In the genomic region with DNA sequence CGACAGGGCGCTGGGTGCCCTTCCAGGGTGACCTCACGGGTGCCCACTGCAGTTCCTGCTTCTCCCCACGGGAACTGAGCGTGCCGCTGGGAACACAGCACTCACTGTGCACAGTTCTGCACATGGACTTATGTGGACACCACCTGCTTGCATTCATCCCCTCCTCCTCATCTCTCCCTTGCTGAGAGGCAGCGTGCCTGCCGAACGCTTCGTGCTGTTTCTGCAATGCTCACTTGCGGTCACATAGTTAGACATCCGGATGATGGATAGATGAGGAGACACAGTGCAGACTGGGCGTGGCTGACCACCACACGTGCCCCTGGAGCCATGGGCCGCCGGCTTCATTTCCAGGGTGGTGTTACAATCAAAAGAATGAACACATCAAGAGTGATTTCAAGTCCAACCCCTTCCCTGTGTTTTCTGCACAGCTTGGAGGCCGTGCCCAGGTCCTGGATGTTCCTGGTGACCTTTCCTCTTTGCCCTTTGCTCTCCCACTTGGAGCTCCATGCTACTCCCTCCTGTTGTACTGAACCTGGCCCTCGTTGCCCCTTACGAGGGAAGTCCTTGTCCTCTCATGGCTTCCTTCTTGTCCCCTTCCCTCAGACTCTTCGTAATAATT, we compare ENCODE assay signal across 20 cellular contexts.
DNase-seq lines count a peak whose midpoint lies in the region; TF ChIP-seq lines count a peak whose summit lies in the region.
"Had no signal": no experiment of that assay in that cellular context is flagged by ENCODE, and none has a peak within 500 bp of the region (broad histone marks: within the 10 kb centered on the region; RNA-seq: fewer than 3 reads in every experiment).

No MANE protein-coding gene starts in this region.

- TF ChIP-seq CTCF in brain microvascular endothelial cell (IDR thresholded peaks at IDR 0.05; ENCODE audit: low read depth, low read length, missing control alignments) (no peak), suprapubic skin (IDR thresholded peaks at IDR 0.05) (no peak), tibial nerve (IDR thresholded peaks at IDR 0.05) (no peak), GM10248 (IDR thresholded peaks at IDR 0.05; ENCODE audit: control extremely low read depth, extremely low read depth, low read depth, missing control alignments) (no peak)

- TF ChIP-seq EP300 in suprapubic skin (IDR thresholded peaks at IDR 0.05) (no peak), tibial nerve (IDR thresholded peaks at IDR 0.05) (no peak)

- POLR2A ChIA-PET in GM10248 (lab: Yijun Ruan, JAX), result no interaction called here

- peak; percentile 57 for DNase-seq in activated effector memory CD4-positive, alpha-beta T cell treated with anti-CD3 and anti-CD28 coated beads, Interleukin-2, amount 50 U/mL, for 16 hours
- no peak for DNase-seq in activated effector memory CD4-positive, alpha-beta T cell treated with Interleukin-2 at 50 U/mL for 16 hours
- DNase-seq in brain microvascular endothelial cell (peak; percentile 46), suprapubic skin (ENCODE audit: low spot score in 2 of 2) (peak; percentile 39 to 67), tibial nerve (ENCODE audit: low spot score in 2 of 2) (no peak), GM10248 (ENCODE audit: extremely low spot score) (no peak)
- DNase-seq in activated CD4-positive, alpha-beta T cell treated with anti-CD3 and anti-CD28 coated beads for 1 hour, result no peak
- DNase-seq: activated CD8-positive, alpha-beta T cell treated with anti-CD3 and anti-CD28 coated beads, Interleukin-2, amount 10 ng/mL, durations not matched to agents 7 days and 5 days; DMS153; lower lobe of right lung; MM.1S; naive B cell; NCI-H1930; NCI-H446; SIG-M5; substantia nigra; WERI-Rb-1 had no signal

- 86% methylated on average over 20 of the region's 20 CpGs for WGBS in suprapubic skin
- WGBS in tibial nerve, 2 donors, result 85 to 86% methylated on average over 20 of the region's 20 CpGs

- H3K27me3 ChIP-seq in brain microvascular endothelial cell (replicated peaks), result no peaks in the 10 kb centered on the region
- H3K27me3 ChIP-seq in suprapubic skin, result peaks cover 11% of the 10 kb centered on the region
- H3K27me3 ChIP-seq in tibial nerve, result peaks cover 0 to 23% of the 10 kb centered on the region in 2 donors

- H3K36me3 ChIP-seq in KOPT-K1 (ENCODE audit: insufficient read depth, low read length) (peaks cover 22% of the 10 kb centered on the region), brain microvascular endothelial cell (replicated peaks) (no peaks in the 10 kb centered on the region), suprapubic skin (no peaks in the 10 kb centered on the region), tibial nerve (no peaks in the 10 kb centered on the region)
- H3K36me3 ChIP-seq: lower lobe of right lung, WERI-Rb-1 had no signal

- H3K4me3 ChIP-seq in brain microvascular endothelial cell (ENCODE audit: low read depth, low read length) (no peak overlapping the region), suprapubic skin (no peak overlapping the region), tibial nerve (no peak overlapping the region)
- H3K4me3 ChIP-seq: A549, lower lobe of right lung, smooth muscle cell had no signal

- in situ Hi-C loops in brain microvascular endothelial cell (cut with HindIII; ENCODE audit: low pct_ligation_motif_present, low sequenced_read_pairs), result no loop called here

- CTCF ChIA-PET in GM10248 (lab: Yijun Ruan, JAX), result no interaction called here

- H3K4me1 ChIP-seq in suprapubic skin, result peaks cover 12% of the 10 kb centered on the region
- peaks cover 0 to 8% (median 0%) of the 10 kb centered on the region in 4 donors for H3K4me1 ChIP-seq in tibial nerve
- H3K4me1 ChIP-seq: lower lobe of right lung had no signal

- H3K27ac ChIP-seq in KOPT-K1 (ENCODE audit: low read depth, low read length, poor library complexity, severe bottlenecking) (peak overlapping the region; percentile 42), brain microvascular endothelial cell (no peak overlapping the region), suprapubic skin (no peak overlapping the region), tibial nerve (no peak overlapping the region)
- H3K27ac ChIP-seq: lower lobe of right lung, WERI-Rb-1 had no signal

- H3K9me3 ChIP-seq in KOPT-K1 (ENCODE audit: insufficient read depth, low read length, poor library complexity, severe bottlenecking), result peaks cover 11% of the 10 kb centered on the region
- no peaks in the 10 kb centered on the region for H3K9me3 ChIP-seq in suprapubic skin
- no peaks in the 10 kb centered on the region for H3K9me3 ChIP-seq in tibial nerve
- H3K9me3 ChIP-seq: A549, lower lobe of right lung had no signal

- TF ChIP-seq POLR2A in suprapubic skin (IDR thresholded peaks at IDR 0.05) (no peak), tibial nerve (IDR thresholded peaks at IDR 0.05) (no peak)

Comparison
In these comparisons a context has a peak if more than half of its experiments do, and no peak if none do; other contexts are left out.
1. DNase-seq: peak in activated effector memory CD4-positive, alpha-beta T cell treated with anti-CD3 and anti-CD28 coated beads, Interleukin-2, amount 50 U/mL, for 16 hours (single experiment), brain microvascular endothelial cell (single experiment) and suprapubic skin (2 of 2); none in activated effector memory CD4-positive, alpha-beta T cell treated with Interleukin-2 at 50 U/mL for 16 hours (single experiment), tibial nerve (0 of 2), activated CD4-positive, alpha-beta T cell treated with anti-CD3 and anti-CD28 coated beads for 1 hour (single experiment) and GM10248 (single experiment).